ENCODE assay signal across 8 cellular contexts in genomic region chr4:113702596-113702995, GRCh38. TPM values are rescaled to one million over a fixed set of nuclear protein-coding genes. Genes with fewer than 3 reads are reported as not detected.
DNase-seq lines count a peak whose midpoint lies in the region; ATAC-seq and TF ChIP-seq lines count a peak whose summit lies in the region.
"Not testable (repeated sequence)": the region's sequence is repeated elsewhere in the genome, so short reads cannot be mapped to it uniquely, and the experiment has no call there.

No MANE protein-coding gene starts in this region.

- not testable (repeated sequence) for H3K9me3 ChIP-seq in RWPE2 (ENCODE audit: severe bottlenecking); fibroblast of lung (ENCODE audit: control insufficient read depth, insufficient read depth, low read depth, low read length); gastrocnemius medialis

- not testable (repeated sequence) for H3K4me3 ChIP-seq in ACC112 (ENCODE audit: low read depth, low read length); RWPE2 (ENCODE audit: severe bottlenecking); fibroblast of lung (replicated peaks in 1 of 4; ENCODE audit: control extremely low read depth in 1 of 4, insufficient read depth in 1 of 4, low read depth in 3 of 4, low read length in 4 of 4); kidney epithelial cell (ENCODE audit: low read depth, low read length); gastrocnemius medialis

- BruUV-seq in MCF 10A (replicated peaks; lab: Mats Ljungman, UMichigan), result not testable (repeated sequence)

- H3K9ac ChIP-seq in fibroblast of lung (ENCODE audit: insufficient read depth, low read length), result not testable (repeated sequence)

- not testable (repeated sequence) for H3K4me3 Mint-ChIP-seq in MCF 10A (ENCODE audit: unreplicated experiment)

- TF ChIP-seq RAD21 in Ishikawa (IDR thresholded peaks at IDR 0.05; ENCODE audit: low read depth), result not testable (repeated sequence)

- H3K4me1 ChIP-seq in ACC112 (ENCODE audit: control insufficient read depth, insufficient read depth, low read length, unreplicated experiment) (peaks cover 59% of the 10 kb centered on the region), RWPE2 (ENCODE audit: insufficient read depth, poor library complexity, severe bottlenecking) (peaks cover 19% of the 10 kb centered on the region), fibroblast of lung (ENCODE audit: control insufficient read depth, extremely low read depth, insufficient read depth, low read length) (peaks cover 12% of the 10 kb centered on the region), gastrocnemius medialis (peaks cover 33 to 37% of the 10 kb centered on the region in 2 donors)

- not testable (repeated sequence) for H2AFZ ChIP-seq in ACC112 (ENCODE audit: low read length, unreplicated experiment); fibroblast of lung (ENCODE audit: low read length)

- not testable (repeated sequence) for TF ChIP-seq EP300 in Ishikawa (IDR thresholded peaks at IDR 0.05; ENCODE audit: borderline replicate concordance)

- not testable (repeated sequence) for H3K27me3 ChIP-seq in ACC112 (ENCODE audit: insufficient read depth, low read length); RWPE2 (ENCODE audit: insufficient read depth, poor library complexity, severe bottlenecking); fibroblast of lung (ENCODE audit: control insufficient read depth, insufficient read depth, low read length); kidney epithelial cell (ENCODE audit: control insufficient read depth, insufficient read depth, low read length); gastrocnemius medialis

- not testable (repeated sequence) for TF ChIP-seq CTCF in RWPE2 (IDR thresholded peaks at IDR 0.05; ENCODE audit: poor library complexity, severe bottlenecking); MCF 10A (IDR thresholded peaks at IDR 0.05; ENCODE audit: unreplicated experiment); fibroblast of lung (conservative IDR thresholded peaks at IDR 0.05 in 1 of 2, IDR thresholded peaks at IDR 0.05 in 1 of 2; ENCODE audit: low read depth in 1 of 2, low read length in 2 of 2); kidney epithelial cell (IDR thresholded peaks at IDR 0.05; ENCODE audit: insufficient read depth, low read length, poor library complexity, severe bottlenecking); gastrocnemius medialis (IDR thresholded peaks at IDR 0.05 in 4 of 5, conservative IDR thresholded peaks at IDR 0.05 in 1 of 5)

- intact Hi-C loops in MCF 10A (cut with micrococcal nuclease), result not testable (repeated sequence)
- intact Hi-C loops in gastrocnemius medialis (cut with DNase I; ENCODE audit: low total_unique reads), result loop anchor here (10.0 kb wide), 1 partner anchor 238 kb away; no protein-coding TSS in a partner anchor

- not testable (repeated sequence) for H3K4me1 Mint-ChIP-seq in MCF 10A (ENCODE audit: insufficient read depth, unreplicated experiment)

- CTCF ChIA-PET in MCF 10A (lab: Yijun Ruan, JAX), result not testable (repeated sequence)

- not testable (repeated sequence) for H3K4me2 ChIP-seq in fibroblast of lung (ENCODE audit: extremely low read depth, insufficient read depth, low read length)

- POLR2A ChIA-PET in MCF 10A (lab: Yijun Ruan, JAX), result interaction anchor here (1.4 kb wide), 1 partner anchor 57 kb away, joined by 6 read pairs; no protein-coding TSS in a partner anchor

- H3K27ac Mint-ChIP-seq in MCF 10A (ENCODE audit: low read depth, unreplicated experiment), result not testable (repeated sequence)

- in situ Hi-C loops in gastrocnemius medialis (cut with MboI; ENCODE audit: low sequenced_read_pairs in 4 of 4), result not testable (repeated sequence)

- not testable (repeated sequence) for H3K36me3 Mint-ChIP-seq in MCF 10A (ENCODE audit: insufficient read depth, unreplicated experiment)

- H4K20me1 ChIP-seq in fibroblast of lung (ENCODE audit: control insufficient read depth, extremely low read depth, insufficient read depth, low read length), result not testable (repeated sequence)

- peaks cover 61% of the 10 kb centered on the region for H3K79me2 ChIP-seq in ACC112 (ENCODE audit: control insufficient read depth, insufficient read depth, low read length, unreplicated experiment)
- peaks cover 65% of the 10 kb centered on the region for H3K79me2 ChIP-seq in fibroblast of lung (ENCODE audit: control insufficient read depth, insufficient read depth, low read length)

- not testable (repeated sequence) for H3K9me3 Mint-ChIP-seq in MCF 10A (ENCODE audit: unreplicated experiment)

- H3K27ac ChIP-seq in ACC112 (ENCODE audit: low read depth, low read length) (peak overlapping the region; percentile 21; the same call in 1 of the 2 replicates), gastrocnemius medialis (peak overlapping the region; percentile 45 to 84 (median 54))
- not testable (repeated sequence) for H3K27ac ChIP-seq in RWPE2 (ENCODE audit: poor library complexity, severe bottlenecking); fibroblast of lung (ENCODE audit: insufficient read depth, low read length)

- TF ChIP-seq POLR2A in gastrocnemius medialis (IDR thresholded peaks at IDR 0.05), result not testable (repeated sequence)

- ATAC-seq in RWPE2 (ENCODE audit: low read depth) (peak; percentile 84), gastrocnemius medialis (peak; percentile 40 to 66)

- peak; percentile 63 for DNase-seq in ELR (ENCODE audit: low read depth)
- DNase-seq in RWPE2 (ENCODE audit: low spot score), result not testable (repeated sequence)
- DNase-seq in MCF 10A (ENCODE audit: unreplicated experiment), result peak; percentile 87
- peak; percentile 40 to 70 for DNase-seq in fibroblast of lung (ENCODE audit: low read depth in 2 of 2)
- peak; percentile 25 for DNase-seq in kidney epithelial cell (ENCODE audit: low read depth)
- peak; percentile 18 to 66 for DNase-seq in gastrocnemius medialis

- H3K27me3 Mint-ChIP-seq in MCF 10A (ENCODE audit: insufficient read depth, unreplicated experiment), result not testable (repeated sequence)

- H3K36me3 ChIP-seq in ACC112 (ENCODE audit: insufficient read depth, low read length); RWPE2 (ENCODE audit: low read depth); fibroblast of lung (ENCODE audit: control insufficient read depth, insufficient read depth, low read length); kidney epithelial cell (ENCODE audit: control insufficient read depth, insufficient read depth, low read length); gastrocnemius medialis: not testable (repeated sequence)

TF ChIP-seq in Ishikawa, 13 proteins besides CTCF, POLR2A, EP300 and RAD21:
- 0 out of 2 replicates have a peak, but pooled peaks have one; percentile 38 for TF ChIP-seq CEBPB (IDR thresholded peaks at IDR 0.05)

RNA-seq across cellular contexts. Expression of gene CAMK2D, which starts 58.9 kb away (rescaled TPM):
- total RNA-seq in MCF 10A (2022) (32.1 and 55.1 TPM in 2 replicates), fibroblast of lung (196 and 262 TPM in 2 replicates), kidney epithelial cell (28.1 and 36.2 TPM in 2 replicates), gastrocnemius medialis (100 to 1,000 TPM in 3 of 4 donors, 10 to 100 TPM in 1; 73.2 to 149 (median 119) TPM)
- 120 TPM in 2 replicates for polyA plus RNA-seq in fibroblast of lung
- 83.5 and 87.6 TPM in 2 replicates for polyA plus RNA-seq in fibroblast of lung (2012)
- polyA minus RNA-seq in fibroblast of lung (ENCODE audit: low replicate concordance), result 41.6 and 46.6 TPM in 2 replicates
